2 cellular contexts compared by ENCODE assay signal in the genomic region with DNA sequence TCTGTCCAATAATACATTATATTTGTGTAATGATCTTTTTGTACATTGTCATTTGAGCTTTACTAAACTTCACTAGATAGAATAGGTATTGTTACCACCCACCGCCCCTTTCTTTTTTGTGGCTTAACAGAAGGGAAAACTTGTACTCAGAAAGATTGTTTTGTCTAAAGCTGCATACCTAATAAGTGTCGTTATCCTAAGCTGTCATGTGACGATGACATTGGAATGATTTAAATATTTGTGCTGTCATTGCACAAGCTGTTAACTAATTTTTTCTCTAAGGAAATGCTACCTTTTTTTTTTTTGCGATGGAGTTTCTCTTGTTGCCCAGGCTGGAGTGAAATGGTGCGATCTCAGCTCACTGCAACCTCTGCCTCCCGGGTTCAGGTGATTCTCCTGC.
TF ChIP-seq lines count a peak whose summit lies in the region.

No MANE protein-coding gene starts in this region.

TF ChIP-seq in HepG2, 621 proteins besides CTCF, POLR2A, EP300 and RAD21:
- TF ChIP-seq RBFOX2 (IDR thresholded peaks at IDR 0.05; ENCODE audit: low read depth, low read length): peak; percentile 44
- TF ChIP-seq MTF2 (CRISPR knock-in tag; IDR thresholded peaks at IDR 0.05; ENCODE audit: borderline replicate concordance): no peak
- TF ChIP-seq, protein P1, sequence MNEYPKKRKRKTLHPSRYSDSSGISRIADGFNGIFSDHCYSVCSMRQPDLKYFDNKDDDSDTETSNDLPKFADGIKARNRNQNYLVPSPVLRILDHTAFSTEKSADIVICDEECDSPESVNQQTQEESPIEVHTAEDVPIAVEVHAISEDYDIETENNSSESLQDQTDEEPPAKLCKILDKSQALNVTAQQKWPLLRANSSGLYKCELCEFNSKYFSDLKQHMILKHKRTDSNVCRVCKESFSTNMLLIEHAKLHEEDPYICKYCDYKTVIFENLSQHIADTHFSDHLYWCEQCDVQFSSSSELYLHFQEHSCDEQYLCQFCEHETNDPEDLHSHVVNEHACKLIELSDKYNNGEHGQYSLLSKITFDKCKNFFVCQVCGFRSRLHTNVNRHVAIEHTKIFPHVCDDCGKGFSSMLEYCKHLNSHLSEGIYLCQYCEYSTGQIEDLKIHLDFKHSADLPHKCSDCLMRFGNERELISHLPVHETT (CRISPR knock-in tag; conservative IDR thresholded peaks at IDR 0.05): no peak
TF ChIP-seq in HepG2: peak in this region for 1.

TF ChIP-seq in liver, 16 proteins besides CTCF, POLR2A, EP300 and RAD21:
- TF ChIP-seq HNF4A (conservative IDR thresholded peaks at IDR 0.05): no peak
- TF ChIP-seq, protein P2, sequence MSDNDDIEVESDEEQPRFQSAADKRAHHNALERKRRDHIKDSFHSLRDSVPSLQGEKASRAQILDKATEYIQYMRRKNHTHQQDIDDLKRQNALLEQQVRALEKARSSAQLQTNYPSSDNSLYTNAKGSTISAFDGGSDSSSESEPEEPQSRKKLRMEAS (IDR thresholded peaks at IDR 0.05): no peak
- no peak for TF ChIP-seq YY1 (IDR thresholded peaks at IDR 0.05)
- TF ChIP-seq, protein P3, sequence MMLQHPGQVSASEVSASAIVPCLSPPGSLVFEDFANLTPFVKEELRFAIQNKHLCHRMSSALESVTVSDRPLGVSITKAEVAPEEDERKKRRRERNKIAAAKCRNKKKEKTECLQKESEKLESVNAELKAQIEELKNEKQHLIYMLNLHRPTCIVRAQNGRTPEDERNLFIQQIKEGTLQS (IDR thresholded peaks at IDR 0.05): no peak
- TF ChIP-seq, protein P4, sequence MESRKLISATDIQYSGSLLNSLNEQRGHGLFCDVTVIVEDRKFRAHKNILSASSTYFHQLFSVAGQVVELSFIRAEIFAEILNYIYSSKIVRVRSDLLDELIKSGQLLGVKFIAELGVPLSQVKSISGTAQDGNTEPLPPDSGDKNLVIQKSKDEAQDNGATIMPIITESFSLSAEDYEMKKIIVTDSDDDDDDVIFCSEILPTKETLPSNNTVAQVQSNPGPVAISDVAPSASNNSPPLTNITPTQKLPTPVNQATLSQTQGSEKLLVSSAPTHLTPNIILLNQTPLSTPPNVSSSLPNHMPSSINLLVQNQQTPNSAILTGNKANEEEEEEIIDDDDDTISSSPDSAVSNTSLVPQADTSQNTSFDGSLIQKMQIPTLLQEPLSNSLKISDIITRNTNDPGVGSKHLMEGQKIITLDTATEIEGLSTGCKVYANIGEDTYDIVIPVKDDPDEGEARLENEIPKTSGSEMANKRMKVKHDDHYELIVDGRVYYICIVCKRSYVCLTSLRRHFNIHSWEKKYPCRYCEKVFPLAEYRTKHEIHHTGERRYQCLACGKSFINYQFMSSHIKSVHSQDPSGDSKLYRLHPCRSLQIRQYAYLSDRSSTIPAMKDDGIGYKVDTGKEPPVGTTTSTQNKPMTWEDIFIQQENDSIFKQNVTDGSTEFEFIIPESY (IDR thresholded peaks at IDR 0.05): no peak
- no peak for TF ChIP-seq SP1 (IDR thresholded peaks at IDR 0.05)
- TF ChIP-seq JUND (IDR thresholded peaks at IDR 0.05): no peak
- no peak for TF ChIP-seq GABPA (IDR thresholded peaks at IDR 0.05 in 1 of 2, conservative IDR thresholded peaks at IDR 0.05 in 1 of 2)
